Comparison of ENCODE assay signal across 11 cellular contexts in genomic region chr1:230105245-230105753, GRCh38. TPM values are rescaled to one million over a fixed set of nuclear protein-coding genes. Genes with fewer than 3 reads are reported as not detected.
A peak's percentile ranks its signal among the peaks of the same experiment; 100 is the strongest.
DNase-seq lines count a peak whose midpoint lies in the region; ATAC-seq and TF ChIP-seq lines count a peak whose summit lies in the region.
"Had no signal": no experiment of that assay in that cellular context is flagged by ENCODE, and none has a peak within 500 bp of the region (broad histone marks: within the 10 kb centered on the region; RNA-seq: fewer than 3 reads in every experiment).

No MANE protein-coding gene starts in this region.

- ATAC-seq in T-cell (replicated peaks in 1 of 4): no peak
- no peak for ATAC-seq in CD8-positive, alpha-beta T cell

- intact Hi-C loops in CD8-positive, alpha-beta T cell (cut with DNase I, micrococcal nuclease): no loop called here

- H3K27ac ChIP-seq in fibroblast of lung (ENCODE audit: insufficient read depth, low read length) (peak overlapping the region; percentile 87), smooth muscle cell (ENCODE audit: low read depth) (peak overlapping the region; percentile 87)
- no peak overlapping the region for H3K27ac ChIP-seq in CD8-positive, alpha-beta T cell (ENCODE audit: low read depth, low read length)
- H3K27ac ChIP-seq: 22Rv1 had no signal

- H3K4me1 ChIP-seq in fibroblast of lung (ENCODE audit: control insufficient read depth, extremely low read depth, insufficient read depth, low read length) (peaks cover 36% of the 10 kb centered on the region), smooth muscle cell (ENCODE audit: low read depth) (peaks cover 40% of the 10 kb centered on the region)
- H3K4me1 ChIP-seq in CD8-positive, alpha-beta T cell (ENCODE audit: insufficient read depth, low read length): peaks cover 36% of the 10 kb centered on the region

- TF ChIP-seq CTCF in fibroblast of lung (conservative IDR thresholded peaks at IDR 0.05 in 1 of 2, IDR thresholded peaks at IDR 0.05 in 1 of 2; ENCODE audit: low read depth in 1 of 2, low read length in 2 of 2) (no peak), smooth muscle cell (IDR thresholded peaks at IDR 0.05; ENCODE audit: borderline replicate concordance, insufficient read depth, poor library complexity, severe bottlenecking) (no peak)
- no peak for TF ChIP-seq CTCF in CD8-positive, alpha-beta T cell (IDR thresholded peaks at IDR 0.05)

- peak overlapping the region; percentile 7 to 50 for H3K27ac Mint-ChIP-seq in T-cell
- H3K27ac Mint-ChIP-seq in CD8-positive, alpha-beta T cell: no peak overlapping the region

- H3K9ac ChIP-seq in fibroblast of lung (ENCODE audit: insufficient read depth, low read length) (peak overlapping the region; percentile 35), smooth muscle cell (ENCODE audit: low read depth) (peak overlapping the region; percentile 50)

- peaks cover 80 to 85% (median 84%) of the 10 kb centered on the region in 3 donors for H3K4me1 Mint-ChIP-seq in T-cell
- peaks cover 68% of the 10 kb centered on the region for H3K4me1 Mint-ChIP-seq in CD8-positive, alpha-beta T cell (ENCODE audit: low read depth)

- peaks cover 21% of the 10 kb centered on the region for H3F3A ChIP-seq in smooth muscle cell (ENCODE audit: low read depth)

- H3K36me3 ChIP-seq in fibroblast of lung (ENCODE audit: control insufficient read depth, insufficient read depth, low read length) (no peaks in the 10 kb centered on the region), smooth muscle cell (ENCODE audit: low read depth) (no peaks in the 10 kb centered on the region)
- H3K36me3 ChIP-seq in CD8-positive, alpha-beta T cell (ENCODE audit: insufficient read depth, low read length): no peaks in the 10 kb centered on the region

- H3K4me3 Mint-ChIP-seq in T-cell: no peak overlapping the region
- H3K4me3 Mint-ChIP-seq in CD8-positive, alpha-beta T cell: no peak overlapping the region

- no peaks in the 10 kb centered on the region for H3K9me3 ChIP-seq in fibroblast of lung (ENCODE audit: control insufficient read depth, insufficient read depth, low read depth, low read length)
- no peaks in the 10 kb centered on the region for H3K9me3 ChIP-seq in smooth muscle cell (replicated peaks; ENCODE audit: low read depth)
- H3K9me3 ChIP-seq in CD8-positive, alpha-beta T cell (ENCODE audit: low read length): no peaks in the 10 kb centered on the region

- no peak overlapping the region for H2AFZ ChIP-seq in fibroblast of lung (ENCODE audit: low read length)
- no peak overlapping the region for H2AFZ ChIP-seq in smooth muscle cell (ENCODE audit: low read depth)

- CTCF ChIA-PET in T-cell (lab: Charles Lee): no interaction called here
- CTCF ChIA-PET in CD8-positive, alpha-beta T cell (lab: Charles Lee): interaction anchor here (1.7 kb wide), 1 partner anchor 56 kb away, joined by 3 read pairs; no protein-coding TSS in a partner anchor

- H3K36me3 Mint-ChIP-seq in T-cell: peaks cover 2% of the 10 kb centered on the region
- no peaks in the 10 kb centered on the region for H3K36me3 Mint-ChIP-seq in CD8-positive, alpha-beta T cell

- WGBS in smooth muscle cell (ENCODE audit: low lambda C conversion rate): 77% methylated on average over 12 of the region's 12 CpGs

- H3K79me2 ChIP-seq in fibroblast of lung (ENCODE audit: control insufficient read depth, insufficient read depth, low read length): peaks cover 49% of the 10 kb centered on the region
- H3K79me2 ChIP-seq in smooth muscle cell (ENCODE audit: low read depth): peaks cover 62% of the 10 kb centered on the region

- H3K4me2 ChIP-seq in fibroblast of lung (ENCODE audit: extremely low read depth, insufficient read depth, low read length) (peak overlapping the region; percentile 64), smooth muscle cell (peak overlapping the region; percentile 66)

- H3K9me3 Mint-ChIP-seq in T-cell: no peaks in the 10 kb centered on the region
- no peaks in the 10 kb centered on the region for H3K9me3 Mint-ChIP-seq in CD8-positive, alpha-beta T cell

- POLR2A ChIA-PET in T-cell (lab: Charles Lee): interaction anchor here in 1 of 2 donors (0.5 kb wide), 1 partner anchor 28 kb away, joined by 6 read pairs; no protein-coding TSS in a partner anchor
- POLR2A ChIA-PET in CD8-positive, alpha-beta T cell (lab: Charles Lee): no interaction called here

- H3K4me3 ChIP-seq in fibroblast of lung (replicated peaks in 1 of 4; ENCODE audit: control extremely low read depth in 1 of 4, insufficient read depth in 1 of 4, low read depth in 3 of 4, low read length in 4 of 4): peak overlapping the region in 2 of 4 experiments; percentile 8 to 25
- H3K4me3 ChIP-seq in smooth muscle cell: no peak overlapping the region
- no peak overlapping the region for H3K4me3 ChIP-seq in CD8-positive, alpha-beta T cell (ENCODE audit: low read depth, low read length)

- no peaks in the 10 kb centered on the region for H4K20me1 ChIP-seq in fibroblast of lung (ENCODE audit: control insufficient read depth, extremely low read depth, insufficient read depth, low read length)
- H4K20me1 ChIP-seq in smooth muscle cell (ENCODE audit: low read depth): peaks cover 89% of the 10 kb centered on the region

- no peaks in the 10 kb centered on the region for H3K27me3 ChIP-seq in fibroblast of lung (ENCODE audit: control insufficient read depth, insufficient read depth, low read length)
- H3K27me3 ChIP-seq in smooth muscle cell (ENCODE audit: low read depth): no peaks in the 10 kb centered on the region
- no peaks in the 10 kb centered on the region for H3K27me3 ChIP-seq in CD8-positive, alpha-beta T cell (ENCODE audit: insufficient read depth, low read length)

- no peaks in the 10 kb centered on the region for H3K27me3 Mint-ChIP-seq in T-cell
- no peaks in the 10 kb centered on the region for H3K27me3 Mint-ChIP-seq in CD8-positive, alpha-beta T cell (ENCODE audit: low read depth)

- DNase-seq in NCI-H345 (lab: John Stamatoyannopoulos, UW) (peak; percentile 52), NCI-H345 treated with DMSO at 0.1 percent for 48 hours (lab: John Stamatoyannopoulos, UW; ENCODE audit: unreplicated experiment) (no peak), T-cell (no peak), fibroblast of lung (ENCODE audit: low read depth in 2 of 2) (no peak), smooth muscle cell (lab: John Stamatoyannopoulos, UW; ENCODE audit: unreplicated experiment) (no peak), NCI-H2196 treated with DMSO at 0.1 percent for 48 hours (lab: John Stamatoyannopoulos, UW; ENCODE audit: unreplicated experiment) (no peak)
- DNase-seq in stimulated activated CD4-positive, alpha-beta T cell treated with anti-CD3 and anti-CD28 coated beads, Interleukin-1b, Interleukin-23, amount 100 ng/mL, for 48 hours: no peak
- no peak for DNase-seq in CD8-positive, alpha-beta T cell
- DNase-seq: cortex of kidney, NCI-H187 had no signal

RNA-seq across cellular contexts. Expression of gene GALNT2, which starts 38.3 kb away (rescaled TPM):
- total RNA-seq in T-cell (10 to 100 TPM; 22.2 to 29.7 (median 23.5) TPM), fibroblast of lung (61.6 and 106 TPM in 2 replicates), smooth muscle cell (76.4 and 91.0 TPM in 2 replicates)
- polyA plus RNA-seq in fibroblast of lung (111 and 115 TPM in 2 replicates), smooth muscle cell (152 and 162 TPM in 2 replicates)
- 124 and 130 TPM in 2 replicates for polyA plus RNA-seq in fibroblast of lung (2012)
- 76.1 and 79.5 TPM in 2 replicates for polyA minus RNA-seq in fibroblast of lung (ENCODE audit: low replicate concordance)
- total RNA-seq in CD8-positive, alpha-beta T cell: 10 to 100 TPM; 13.6 to 15.4 TPM
